ENCODE assay signal across 27 cellular contexts in genomic region chr15:101470548-101471239, GRCh38. TPM values are rescaled to one million over a fixed set of nuclear protein-coding genes. Genes with fewer than 3 reads are reported as not detected.
A peak's percentile ranks its signal among the peaks of the same experiment; 100 is the strongest.
DNase-seq lines count a peak whose midpoint lies in the region; ATAC-seq and TF ChIP-seq lines count a peak whose summit lies in the region.
"Had no signal": no experiment of that assay in that cellular context is flagged by ENCODE, and none has a peak within 500 bp of the region (broad histone marks: within the 10 kb centered on the region; RNA-seq: fewer than 3 reads in every experiment).

No MANE protein-coding gene starts in this region.

- TF ChIP-seq CTCF in C4-2B (conservative IDR thresholded peaks at IDR 0.05) (no peak), GM23338 (conservative IDR thresholded peaks at IDR 0.05; ENCODE audit: low read depth in 2 of 2) (no peak), neural crest cell (conservative IDR thresholded peaks at IDR 0.05) (no peak)

- H3K4me1 Mint-ChIP-seq in GM23338 (peaks cover 5% of the 10 kb centered on the region; the same call in 2 of the 3 replicates), neural crest cell (peaks cover 27% of the 10 kb centered on the region)
- H3K4me1 Mint-ChIP-seq: nephron progenitor cell had no signal

- no peaks in the 10 kb centered on the region for H3K79me2 ChIP-seq in GM23338 (replicated peaks; ENCODE audit: insufficient read depth)
- H3K79me2 ChIP-seq: parathyroid adenoma had no signal

- no peak overlapping the region for H3K4me3 Mint-ChIP-seq in GM23338
- H3K4me3 Mint-ChIP-seq in neural crest cell, result no peak overlapping the region
- H3K4me3 Mint-ChIP-seq: activated CD4-positive, alpha-beta memory T cell treated with anti-CD3 and anti-CD28 coated beads, Interleukin-2, amount 10 ng/mL, durations not matched to agents 7 days and 5 days; nephron progenitor cell had no signal

- no peaks in the 10 kb centered on the region for H3K27me3 ChIP-seq in GM23338 (ENCODE audit: insufficient read depth)
- H3K27me3 ChIP-seq: BLaER1 treated with 17β-estradiol and CSF1 and Interleukin-3, amounts not matched to agents 10 nM and 100 nM; right lobe of liver; uterus had no signal

- no peak overlapping the region for H3K4me3 ChIP-seq in GM23338
- H3K4me3 ChIP-seq: BLaER1 treated with 17β-estradiol and CSF1 and Interleukin-3, amounts not matched to agents 10 nM and 100 nM; HAP-1; uterus had no signal

- H4K20me1 ChIP-seq in GM23338 (replicated peaks; ENCODE audit: insufficient read depth), result no peaks in the 10 kb centered on the region
- H4K20me1 ChIP-seq: BLaER1 treated with 17β-estradiol and CSF1 and Interleukin-3, amounts not matched to agents 10 nM and 100 nM had no signal

- H3K9me2 ChIP-seq in GM23338 (ENCODE audit: insufficient read depth), result no peaks in the 10 kb centered on the region

- H3K9me3 Mint-ChIP-seq in GM23338 (no peaks in the 10 kb centered on the region), neural crest cell (peaks cover 4% of the 10 kb centered on the region)

- ATAC-seq in GM23338 (peak; percentile 78), left ventricle myocardium superior (peak; percentile 14), GM18519 (IDR thresholded peaks at IDR 0.05; ENCODE audit: low FRiP score, unreplicated experiment) (no peak)
- ATAC-seq: left colon had no signal

- H3K27me3 Mint-ChIP-seq in GM23338 (ENCODE audit: insufficient read depth, low read depth, poor library complexity) (no peaks in the 10 kb centered on the region), neural crest cell (ENCODE audit: low read depth) (no peaks in the 10 kb centered on the region)

- H3K4me1 ChIP-seq in GM23338 (ENCODE audit: insufficient read depth), result no peaks in the 10 kb centered on the region
- H3K4me1 ChIP-seq: BLaER1 treated with 17β-estradiol and CSF1 and Interleukin-3, amounts not matched to agents 10 nM and 100 nM; HAP-1; parathyroid adenoma; uterus had no signal

- H3K27ac Mint-ChIP-seq in GM23338 (no peak overlapping the region), neural crest cell (ENCODE audit: unreplicated experiment) (peak overlapping the region; percentile 14)
- H3K27ac Mint-ChIP-seq: activated CD4-positive, alpha-beta memory T cell treated with anti-CD3 and anti-CD28 coated beads, Interleukin-2, amount 10 ng/mL, durations not matched to agents 7 days and 5 days; nephron progenitor cell had no signal

- H3K27ac ChIP-seq in C4-2B, result 0 out of 2 replicates have a peak overlapping the region, but pooled peaks have one; percentile 10
- H3K27ac ChIP-seq in GM23338 (ENCODE audit: low read depth), result no peak overlapping the region
- H3K27ac ChIP-seq: BLaER1 treated with 17β-estradiol and CSF1 and Interleukin-3, amounts not matched to agents 10 nM and 100 nM; parathyroid adenoma; uterus had no signal

- H2AFZ ChIP-seq in GM23338, result no peak overlapping the region
- H2AFZ ChIP-seq: parathyroid adenoma had no signal

- no peaks in the 10 kb centered on the region for H3K36me3 Mint-ChIP-seq in GM23338 (ENCODE audit: low read depth)
- H3K36me3 Mint-ChIP-seq in neural crest cell (ENCODE audit: low read depth), result no peaks in the 10 kb centered on the region

- DNase-seq in GM23338 (ENCODE audit: low spot score) (no peak), left ventricle myocardium superior (no peak), neural crest cell (ENCODE audit: low read depth, low spot score) (no peak), T-helper 9 cell (no peak), activated gamma-delta T cell treated with Interleukin-2 at 50 U/mL for 16 hours (no peak), cerebellum (ENCODE audit: low spot score) (no peak)
- DNase-seq: activated CD4-positive, alpha-beta memory T cell treated with anti-CD3 and anti-CD28 coated beads, Interleukin-2, amount 10 ng/mL, durations not matched to agents 7 days and 5 days; activated CD4-positive, CD25-positive, alpha-beta regulatory T cell treated with anti-CD3 and anti-CD28 coated beads, Interleukin-2, amount 50 U/mL, for 72 hours; activated gamma-delta T cell; Caco-2; DMS79; effector CD4-positive, alpha-beta T cell; left colon; NCI-H1436 treated with DMSO at 0.1 percent for 48 hours; NCI-H2107; NCI-H446; NCI-H774; nephron progenitor cell; stimulated activated naive CD4-positive, alpha-beta T cell; T-helper 1 cell; uterus had no signal

- intact Hi-C loops in left ventricle myocardium superior (cut with micrococcal nuclease), result no loop called here

- H3K36me3 ChIP-seq in GM23338 (ENCODE audit: insufficient read depth), result no peaks in the 10 kb centered on the region
- H3K36me3 ChIP-seq: HAP-1, right lobe of liver, uterus had no signal

- no peaks in the 10 kb centered on the region for H3F3A ChIP-seq in GM23338 (replicated peaks; ENCODE audit: low read depth)

- no peak overlapping the region for H3K4me2 ChIP-seq in GM23338
- H3K4me2 ChIP-seq: BLaER1 treated with 17β-estradiol and CSF1 and Interleukin-3, amounts not matched to agents 10 nM and 100 nM had no signal

TF ChIP-seq in GM23338, 12 proteins besides CTCF, POLR2A, EP300 and RAD21:
- TF ChIP-seq ZNF114 (CRISPR knock-in tag; IDR thresholded peaks at IDR 0.05) (no peak), NANOG (IDR thresholded peaks at IDR 0.05; ENCODE audit: borderline replicate concordance) (no peak), ZNF331 (CRISPR knock-in tag; IDR thresholded peaks at IDR 0.05; ENCODE audit: low read depth) (no peak)

RNA-seq across cellular contexts. Expression of gene PCSK6, which starts 18.8 kb away (rescaled TPM):
- total RNA-seq in GM23338 (2014; rRNA removed; shearing (Covaris generic)), result 6.7 and 7.8 TPM in 2 replicates
- 1.7 and 2.4 TPM in 2 replicates for polyA plus RNA-seq in GM23338 (2016; fragmentation: Nextera tagmentation; extraction: Ambion mirVana)
- total RNA-seq in left ventricle myocardium superior, result 31.9 TPM
- 4.5 and 5.4 TPM in 2 replicates for total RNA-seq in neural crest cell
- total RNA-seq in cerebellum, result 23.0 TPM
